In genomic region chr22:44274918-44275665, GRCh38 we compare ENCODE assay signal across 26 cellular contexts. TPM values are rescaled to one million over a fixed set of nuclear protein-coding genes. Genes with fewer than 3 reads are reported as not detected.
"Had no signal": no experiment of that assay in that cellular context is flagged by ENCODE, and none has a peak within 500 bp of the region (broad histone marks: within the 10 kb centered on the region; RNA-seq: fewer than 3 reads in every experiment).

No MANE protein-coding gene starts in this region.

- H3K36me3 Mint-ChIP-seq: stimulated activated naive B cell treated with anti-CD40 and anti-IgM and Interleukin-4, amounts not matched to agents 10 μg/mL and 1 μg/mL and 100 μg/mL, for 72 hours had no signal

- ATAC-seq: activated T-helper 17 cell treated with anti-CD3 and anti-CD28 coated beads, Interleukin-2, amount 50 U/mL, for 72 hours; foreskin keratinocyte; heart right ventricle; left lung; stimulated activated naive B cell treated with anti-CD40 and anti-IgM and Interleukin-4, amounts not matched to agents 10 μg/mL and 1 μg/mL and 100 μg/mL, for 72 hours; T-helper 17 cell had no signal

- H3K4me3 Mint-ChIP-seq: activated CD4-positive, alpha-beta memory T cell treated with anti-CD3 and anti-CD28 coated beads, Interleukin-2, amount 10 ng/mL, durations not matched to agents 7 days and 5 days; activated CD4-positive, alpha-beta T cell treated with anti-CD3 and anti-CD28 coated beads, Interleukin-2, amount 10 ng/mL, durations not matched to agents 7 days and 5 days; activated T-cell treated with anti-CD3 and anti-CD28 coated beads, Interleukin-2, amount 50 U/mL, for 24 hours; activated T-helper 17 cell treated with anti-CD3 and anti-CD28 coated beads, Interleukin-2, amount 50 U/mL, for 72 hours; nephron; stimulated activated naive B cell treated with anti-CD40 and anti-IgM and Interleukin-4, amounts not matched to agents 10 μg/mL and 1 μg/mL and 100 μg/mL, for 72 hours; T-helper 17 cell had no signal

- H3K4me1 Mint-ChIP-seq: activated CD4-positive, alpha-beta memory T cell treated with anti-CD3 and anti-CD28 coated beads, Interleukin-2, amount 10 ng/mL, durations not matched to agents 7 days and 5 days; activated CD4-positive, alpha-beta T cell treated with anti-CD3 and anti-CD28 coated beads, Interleukin-2, amount 10 ng/mL, durations not matched to agents 7 days and 5 days; activated T-helper 17 cell treated with anti-CD3 and anti-CD28 coated beads, Interleukin-2, amount 50 U/mL, for 72 hours had no signal

- H3K9me3 ChIP-seq: esophagus muscularis mucosa, heart right ventricle, left lung, right atrium auricular region, stomach, tibial artery had no signal

- H3K27me3 ChIP-seq: esophagus muscularis mucosa, right atrium auricular region had no signal

- FAIRE-seq: astrocyte had no signal

- H3K4me3 ChIP-seq: esophagus muscularis mucosa, heart right ventricle, left lung, lung, right atrium auricular region, smooth muscle cell, stomach, tibial artery had no signal

- H3K4me1 ChIP-seq: foreskin keratinocyte, heart right ventricle, left lung, parathyroid adenoma, right atrium auricular region, tibial artery had no signal

- H3K9me3 Mint-ChIP-seq: activated CD4-positive, alpha-beta memory T cell treated with anti-CD3 and anti-CD28 coated beads, Interleukin-2, amount 10 ng/mL, durations not matched to agents 7 days and 5 days; activated CD4-positive, alpha-beta T cell treated with anti-CD3 and anti-CD28 coated beads, Interleukin-2, amount 10 ng/mL, durations not matched to agents 7 days and 5 days; activated T-cell treated with anti-CD3 and anti-CD28 coated beads, Interleukin-2, amount 50 U/mL, for 24 hours; activated T-helper 17 cell treated with anti-CD3 and anti-CD28 coated beads, Interleukin-2, amount 50 U/mL, for 72 hours; nephron; stimulated activated naive B cell treated with anti-CD40 and anti-IgM and Interleukin-4, amounts not matched to agents 10 μg/mL and 1 μg/mL and 100 μg/mL, for 72 hours had no signal

- DNase-seq: activated CD4-positive, alpha-beta memory T cell treated with anti-CD3 and anti-CD28 coated beads, Interleukin-2, amount 10 ng/mL, durations not matched to agents 7 days and 5 days; activated CD4-positive, alpha-beta T cell treated with anti-CD3 and anti-CD28 coated beads for 1 hour; activated CD4-positive, alpha-beta T cell treated with anti-CD3 and anti-CD28 coated beads, Interleukin-2, amount 10 ng/mL, durations not matched to agents 7 days and 5 days; activated CD8-positive, alpha-beta memory T cell treated with anti-CD3 and anti-CD28 coated beads, Interleukin-2, amount 50 U/mL, for 48 hours; activated gamma-delta T cell treated with Interleukin-2 at 50 U/mL for 16 hours; activated naive CD4-positive, alpha-beta T cell treated with anti-CD3 and anti-CD28 coated beads, Interleukin-2, amount 50 U/mL, for 16 hours; activated T-cell treated with anti-CD3 and anti-CD28 coated beads, Interleukin-2, amount 50 U/mL, for 24 hours; amniotic stem cell; foreskin keratinocyte; heart right ventricle; mesendoderm; stimulated activated CD4-positive, alpha-beta T cell treated with anti-CD3 and anti-CD28 coated beads, Interleukin-15, amount 100 ng/mL, for 24 hours; stimulated activated CD4-positive, alpha-beta T cell treated with anti-CD3 and anti-CD28 coated beads, Interleukin-2, amount 100 ng/mL, for 24 hours; stimulated activated naive B cell treated with anti-CD40 and anti-IgM and Interleukin-4, amounts not matched to agents 10 μg/mL and 1 μg/mL and 100 μg/mL, for 72 hours; stomach; T-helper 17 cell; tibial artery had no signal

- H3K36me3 ChIP-seq: heart right ventricle, left lung, right atrium auricular region, stomach, tibial artery had no signal

- H3K27ac ChIP-seq: esophagus muscularis mucosa, foreskin keratinocyte, heart right ventricle, left lung, parathyroid adenoma, right atrium auricular region, stomach, tibial artery had no signal

- H3K27ac Mint-ChIP-seq: activated CD4-positive, alpha-beta memory T cell treated with anti-CD3 and anti-CD28 coated beads, Interleukin-2, amount 10 ng/mL, durations not matched to agents 7 days and 5 days; activated CD4-positive, alpha-beta T cell treated with anti-CD3 and anti-CD28 coated beads, Interleukin-2, amount 10 ng/mL, durations not matched to agents 7 days and 5 days; activated T-cell treated with anti-CD3 and anti-CD28 coated beads, Interleukin-2, amount 50 U/mL, for 24 hours; activated T-helper 17 cell treated with anti-CD3 and anti-CD28 coated beads, Interleukin-2, amount 50 U/mL, for 72 hours; nephron; T-helper 17 cell had no signal

RNA-seq across cellular contexts. Expression of gene SHISAL1, which starts 37.7 kb away (rescaled TPM):
- total RNA-seq: activated CD4-positive, alpha-beta memory T cell treated with anti-CD3 and anti-CD28 coated beads, Interleukin-2, amount 10 ng/mL, durations not matched to agents 7 days and 5 days; activated CD4-positive, alpha-beta T cell treated with anti-CD3 and anti-CD28 coated beads, Interleukin-2, amount 10 ng/mL, durations not matched to agents 7 days and 5 days; activated T-helper 17 cell treated with anti-CD3 and anti-CD28 coated beads, Interleukin-2, amount 50 U/mL, for 72 hours; foreskin keratinocyte; T-helper 17 cell had no signal
